Comparison of ENCODE assay signal across 16 cellular contexts in the genomic region with DNA sequence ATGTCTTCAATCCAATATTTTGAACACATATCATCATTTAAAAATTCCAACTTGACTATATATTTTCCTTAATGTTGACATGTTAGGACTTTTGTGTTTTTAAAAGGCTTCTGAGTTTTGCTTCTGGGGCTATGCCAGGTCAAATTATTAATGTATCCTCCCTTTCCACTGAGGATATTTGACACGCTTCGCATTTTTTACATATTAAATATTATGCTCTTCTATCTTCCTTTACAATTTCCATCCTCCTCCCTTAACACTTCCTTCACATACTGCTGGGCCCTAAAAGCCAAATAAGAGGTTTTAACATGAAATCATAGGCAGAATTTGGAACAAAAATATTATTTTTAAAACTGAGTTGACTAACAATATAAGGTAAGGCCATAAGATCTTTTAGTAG. TPM values are rescaled to one million over a fixed set of nuclear protein-coding genes. Genes with fewer than 3 reads are reported as not detected.
DNase-seq lines count a peak whose midpoint lies in the region; ATAC-seq and TF ChIP-seq lines count a peak whose summit lies in the region.
"Had no signal": no experiment of that assay in that cellular context is flagged by ENCODE, and none has a peak within 500 bp of the region (broad histone marks: within the 10 kb centered on the region; RNA-seq: fewer than 3 reads in every experiment).

No MANE protein-coding gene starts in this region.

- H3K4me3 ChIP-seq in astrocyte of the spinal cord (ENCODE audit: low read depth, low read length) (no peak overlapping the region), stomach (no peak overlapping the region)
- H3K4me3 ChIP-seq: HAP-1, PC-9 had no signal

- H3K4me1 Mint-ChIP-seq in mesothelial cell of epicardium, result peaks cover 54% of the 10 kb centered on the region
- H3K4me1 Mint-ChIP-seq in activated CD4-positive, alpha-beta T cell treated with anti-CD3 and anti-CD28 coated beads, Interleukin-2, amount 10 ng/mL, durations not matched to agents 7 days and 5 days, result no peaks in the 10 kb centered on the region
- H3K4me1 Mint-ChIP-seq: CD14-positive monocyte had no signal

- no peaks in the 10 kb centered on the region for H3K9me3 ChIP-seq in stomach
- H3K9me3 ChIP-seq: Caco-2, HAP-1 had no signal

- no peaks in the 10 kb centered on the region for H3K27me3 Mint-ChIP-seq in mesothelial cell of epicardium (ENCODE audit: low read depth)
- peaks cover 6% of the 10 kb centered on the region for H3K27me3 Mint-ChIP-seq in activated CD4-positive, alpha-beta T cell treated with anti-CD3 and anti-CD28 coated beads, Interleukin-2, amount 10 ng/mL, durations not matched to agents 7 days and 5 days

- TF ChIP-seq CTCF in astrocyte of the spinal cord (IDR thresholded peaks at IDR 0.05; ENCODE audit: low read depth, low read length), result no peak
- TF ChIP-seq CTCF in mesothelial cell of epicardium (IDR thresholded peaks at IDR 0.05; ENCODE audit: unreplicated experiment), result no peak
- TF ChIP-seq CTCF in stomach (IDR thresholded peaks at IDR 0.05), result no peak
- TF ChIP-seq CTCF in GM13977 (IDR thresholded peaks at IDR 0.05; ENCODE audit: extremely low read depth, insufficient read depth, missing control alignments), result no peak

- no peak for TF ChIP-seq EP300 in stomach (IDR thresholded peaks at IDR 0.05)

- H3K27me3 ChIP-seq in stomach, result no peaks in the 10 kb centered on the region

- H3K4me1 ChIP-seq in stomach, result peaks cover 0 to 12% (median 4%) of the 10 kb centered on the region in 4 donors
- H3K4me1 ChIP-seq: Caco-2, HAP-1 had no signal

- intact Hi-C loops in stomach (cut with DNase I; ENCODE audit: low total_unique reads), result no loop called here

- peak overlapping the region; percentile 47 for H3K27ac Mint-ChIP-seq in mesothelial cell of epicardium
- no peak overlapping the region for H3K27ac Mint-ChIP-seq in activated CD4-positive, alpha-beta T cell treated with anti-CD3 and anti-CD28 coated beads, Interleukin-2, amount 10 ng/mL, durations not matched to agents 7 days and 5 days
- H3K27ac Mint-ChIP-seq: CD14-positive monocyte had no signal

- peaks cover 33% of the 10 kb centered on the region for H3K36me3 Mint-ChIP-seq in mesothelial cell of epicardium
- H3K36me3 Mint-ChIP-seq in activated CD4-positive, alpha-beta T cell treated with anti-CD3 and anti-CD28 coated beads, Interleukin-2, amount 10 ng/mL, durations not matched to agents 7 days and 5 days (ENCODE audit: low read depth), result no peaks in the 10 kb centered on the region
- H3K36me3 Mint-ChIP-seq: CD14-positive monocyte had no signal

- no peak for TF ChIP-seq POLR2A in stomach (IDR thresholded peaks at IDR 0.05)

- peak; percentile 64 for DNase-seq in HS-27A (ENCODE audit: low read depth)
- DNase-seq in astrocyte of the spinal cord (ENCODE audit: low read depth, low spot score), result peak; percentile 37
- DNase-seq in mesothelial cell of epicardium (ENCODE audit: low spot score in 2 of 2, unreplicated experiment in 2 of 2), result no peak
- DNase-seq in stomach, result no peak
- no peak for DNase-seq in activated CD4-positive, alpha-beta T cell treated with anti-CD3 and anti-CD28 coated beads, Interleukin-2, amount 10 ng/mL, durations not matched to agents 7 days and 5 days
- no peak for DNase-seq in HT-29 (ENCODE audit: low spot score)
- DNase-seq in GM13977 (ENCODE audit: low spot score), result no peak
- DNase-seq: Caco-2, NCI-H1092, NCI-H1694 treated with DMSO at 0.1 percent for 48 hours, NCI-H774 had no signal

- H3K9me3 Mint-ChIP-seq in mesothelial cell of epicardium, result peaks cover 21% of the 10 kb centered on the region
- no peaks in the 10 kb centered on the region for H3K9me3 Mint-ChIP-seq in activated CD4-positive, alpha-beta T cell treated with anti-CD3 and anti-CD28 coated beads, Interleukin-2, amount 10 ng/mL, durations not matched to agents 7 days and 5 days
- H3K9me3 Mint-ChIP-seq: CD14-positive monocyte had no signal

- H3K4me3 Mint-ChIP-seq in mesothelial cell of epicardium, result no peak overlapping the region
- H3K4me3 Mint-ChIP-seq in activated CD4-positive, alpha-beta T cell treated with anti-CD3 and anti-CD28 coated beads, Interleukin-2, amount 10 ng/mL, durations not matched to agents 7 days and 5 days, result no peak overlapping the region
- H3K4me3 Mint-ChIP-seq: CD14-positive monocyte had no signal

- CTCF ChIA-PET in activated CD4-positive, alpha-beta T cell treated with anti-CD3 and anti-CD28 coated beads, Interleukin-2, amount 10 ng/mL, durations not matched to agents 7 days and 5 days (lab: Charles Lee), result no interaction called here

- H3K36me3 ChIP-seq in stomach, result no peaks in the 10 kb centered on the region
- H3K36me3 ChIP-seq: HAP-1 had no signal

- peak overlapping the region in 3 of 5 donors; percentile 11 to 55 (median 41) for H3K27ac ChIP-seq in stomach
- H3K27ac ChIP-seq: PC-9 had no signal

- 77 to 93% (median 81%) methylated on average over 2 of the region's 2 CpGs for WGBS in stomach, 5 donors

- POLR2A ChIA-PET in activated CD4-positive, alpha-beta T cell treated with anti-CD3 and anti-CD28 coated beads, Interleukin-2, amount 10 ng/mL, durations not matched to agents 7 days and 5 days (lab: Charles Lee), result no interaction called here

- no peak for ATAC-seq in GM18511 (IDR thresholded peaks at IDR 0.05; ENCODE audit: unreplicated experiment)

- in situ Hi-C loops in astrocyte of the spinal cord (cut with HindIII; ENCODE audit: low sequenced_read_pairs) (no loop called here), GM13977 (cut with MboI; ENCODE audit: low pct_unique_long_range_greater_than_20kb, low sequenced_read_pairs, unreplicated experiment) (no loop called here)

RNA-seq across cellular contexts. Expression of gene RERG, which starts 20.5 kb away (rescaled TPM):
- total RNA-seq in mesothelial cell of epicardium, result 28.6 to 34.0 TPM (median 33.3 TPM) in 3 replicates
- total RNA-seq in stomach, result 10 to 100 TPM in 4 of 5 donors, not detected in 1; 20.3 to 48.7 (median 34.5) TPM
- 1 to 10 TPM; 3.1 to 5.2 (median 3.7) TPM for polyA plus RNA-seq in stomach
- under 1 TPM; 0.17 to 0.21 TPM for total RNA-seq in activated CD4-positive, alpha-beta T cell treated with anti-CD3 and anti-CD28 coated beads, Interleukin-2, amount 10 ng/mL, durations not matched to agents 7 days and 5 days
- total RNA-seq in HT-29 (2014; rRNA removed; shearing (Covaris generic)), result not detected in 2 replicates
- total RNA-seq: Caco-2, NCI-H460 had no signal
- polyA plus RNA-seq: CD14-positive monocyte had no signal

Comparison
In these comparisons a context has a peak if more than half of its experiments do, and no peak if none do; other contexts are left out.
1. DNase-seq: peak in HS-27A (single experiment) and astrocyte of the spinal cord (single experiment); none in mesothelial cell of epicardium (0 of 2), stomach (single experiment), activated CD4-positive, alpha-beta T cell treated with anti-CD3 and anti-CD28 coated beads, Interleukin-2, amount 10 ng/mL, durations not matched to agents 7 days and 5 days (single experiment), HT-29 (single experiment) and GM13977 (single experiment).